ENCODE assay signal across 11 cellular contexts in the genomic region with DNA sequence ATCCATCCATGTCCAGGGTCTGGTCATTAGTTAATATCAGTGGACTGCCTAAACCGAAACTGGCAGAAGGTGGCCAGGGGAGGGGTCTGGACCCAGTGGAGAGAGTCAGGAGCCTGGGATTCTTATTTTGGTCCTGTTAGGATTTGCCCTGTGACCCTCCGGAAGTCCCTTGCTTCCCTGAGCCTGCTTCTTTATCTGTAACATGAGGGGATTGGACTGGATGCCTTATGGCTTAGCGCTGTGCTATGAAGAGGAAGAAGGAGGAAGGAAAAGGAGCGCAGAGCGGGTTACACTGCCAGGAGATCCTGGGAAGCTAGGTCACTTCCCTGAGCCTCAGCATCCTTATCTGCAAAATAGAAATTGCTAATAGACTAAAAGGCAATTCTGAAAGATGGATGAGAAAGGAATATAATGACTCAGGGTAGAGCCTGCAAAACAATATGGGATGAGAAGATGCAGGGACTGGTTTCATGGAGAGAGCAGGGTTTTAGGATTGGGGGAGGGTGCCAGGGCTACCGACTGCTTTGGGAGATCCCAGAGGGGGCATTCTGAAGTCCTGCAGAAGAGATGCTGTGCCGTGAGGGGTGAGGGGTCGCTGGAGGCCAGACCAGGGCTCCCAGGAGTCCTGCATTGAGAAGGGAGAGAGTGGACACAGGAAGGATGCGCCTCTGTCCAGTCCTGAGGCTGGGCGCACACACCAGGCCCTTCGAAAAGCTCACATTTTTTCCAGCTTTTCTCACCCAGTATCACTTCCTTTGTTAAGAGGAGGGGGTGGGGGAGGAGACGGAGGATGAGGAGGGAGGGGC. TPM values are rescaled to one million over a fixed set of nuclear protein-coding genes. Genes with fewer than 3 reads are reported as not detected.
DNase-seq lines count a peak whose midpoint lies in the region; ATAC-seq and TF ChIP-seq lines count a peak whose summit lies in the region.
"Had no signal": no experiment of that assay in that cellular context is flagged by ENCODE, and none has a peak within 500 bp of the region (broad histone marks: within the 10 kb centered on the region; RNA-seq: fewer than 3 reads in every experiment).

No MANE protein-coding gene starts in this region.

- TF ChIP-seq CTCF in testis (IDR thresholded peaks at IDR 0.05), result no peak

- H3K9me3 ChIP-seq in testis, result no peaks in the 10 kb centered on the region

- no peaks in the 10 kb centered on the region for H3K27me3 ChIP-seq in testis

- TF ChIP-seq POLR2A in testis (IDR thresholded peaks at IDR 0.05), result no peak

- H3K4me1 Mint-ChIP-seq in activated T-helper 1 cell treated with anti-CD3 and anti-CD28 coated beads, Interleukin-12 subunit alpha, Interleukin-12 subunit beta, Interleukin-2, Interleukin-4 antibody, amounts not matched to agents 30 ng/mL and 10 ng/mL and 1 ng/mL, durations not matched to agents 14 hours and 24 hours and 36 hours (ENCODE audit: low read depth), result peaks cover 7% of the 10 kb centered on the region

- peak; percentile 30 for DNase-seq in activated CD8-positive, alpha-beta memory T cell treated with anti-CD3 and anti-CD28 coated beads for 24 hours
- DNase-seq in activated CD8-positive, alpha-beta memory T cell treated with anti-CD3 and anti-CD28 coated beads, Interleukin-2, amount 50 U/mL, for 48 hours, result no peak
- no peak for DNase-seq in activated T-helper 1 cell treated with anti-CD3 and anti-CD28 coated beads, Interleukin-12 subunit alpha, Interleukin-12 subunit beta, Interleukin-2, Interleukin-4 antibody, amounts not matched to agents 30 ng/mL and 10 ng/mL and 1 ng/mL, durations not matched to agents 14 hours and 24 hours and 36 hours (ENCODE audit: low spot score)
- DNase-seq in left lobe of liver (ENCODE audit: low spot score) (peak; percentile 35), testis (peak; percentile 32)
- DNase-seq in stimulated activated CD4-positive, alpha-beta T cell treated with anti-CD3 and anti-CD28 coated beads, Interleukin-2, amount 100 ng/mL, for 48 hours, result no peak
- DNase-seq: activated gamma-delta T cell, COR-L47, left cardiac atrium had no signal

- H3K36me3 Mint-ChIP-seq in activated T-helper 1 cell treated with anti-CD3 and anti-CD28 coated beads, Interleukin-12 subunit alpha, Interleukin-12 subunit beta, Interleukin-2, Interleukin-4 antibody, amounts not matched to agents 30 ng/mL and 10 ng/mL and 1 ng/mL, durations not matched to agents 14 hours and 24 hours and 36 hours (ENCODE audit: low read depth), result no peaks in the 10 kb centered on the region

- H3K27me3 Mint-ChIP-seq in activated T-helper 1 cell treated with anti-CD3 and anti-CD28 coated beads, Interleukin-12 subunit alpha, Interleukin-12 subunit beta, Interleukin-2, Interleukin-4 antibody, amounts not matched to agents 30 ng/mL and 10 ng/mL and 1 ng/mL, durations not matched to agents 14 hours and 24 hours and 36 hours (ENCODE audit: insufficient read depth), result peaks cover 37% of the 10 kb centered on the region

- H3K4me3 ChIP-seq in testis, result peak overlapping the region; percentile 39 to 59

- no peaks in the 10 kb centered on the region for H3K36me3 ChIP-seq in testis (ENCODE audit: low read depth, missing control alignments)

- H3K4me3 Mint-ChIP-seq in activated T-helper 1 cell treated with anti-CD3 and anti-CD28 coated beads, Interleukin-12 subunit alpha, Interleukin-12 subunit beta, Interleukin-2, Interleukin-4 antibody, amounts not matched to agents 30 ng/mL and 10 ng/mL and 1 ng/mL, durations not matched to agents 14 hours and 24 hours and 36 hours, result peak overlapping the region; percentile 71

- H3K27ac ChIP-seq in testis, result peak overlapping the region; percentile 5 to 61

- no peaks in the 10 kb centered on the region for H3K9me3 Mint-ChIP-seq in activated T-helper 1 cell treated with anti-CD3 and anti-CD28 coated beads, Interleukin-12 subunit alpha, Interleukin-12 subunit beta, Interleukin-2, Interleukin-4 antibody, amounts not matched to agents 30 ng/mL and 10 ng/mL and 1 ng/mL, durations not matched to agents 14 hours and 24 hours and 36 hours

- intact Hi-C loops in activated T-helper 1 cell treated with anti-CD3 and anti-CD28 coated beads, Interleukin-12 subunit alpha, Interleukin-12 subunit beta, Interleukin-2, Interleukin-4 antibody, amounts not matched to agents 30 ng/mL and 10 ng/mL and 1 ng/mL, durations not matched to agents 14 hours and 24 hours and 36 hours (cut with micrococcal nuclease), result loop anchor here (10.0 kb wide), 1 partner anchor 318 kb away; no protein-coding TSS in a partner anchor
- intact Hi-C loops in testis (cut with DNase I; ENCODE audit: low total_unique reads), result no loop called here

- H3K27ac Mint-ChIP-seq in activated T-helper 1 cell treated with anti-CD3 and anti-CD28 coated beads, Interleukin-12 subunit alpha, Interleukin-12 subunit beta, Interleukin-2, Interleukin-4 antibody, amounts not matched to agents 30 ng/mL and 10 ng/mL and 1 ng/mL, durations not matched to agents 14 hours and 24 hours and 36 hours, result no peak overlapping the region

- H3K4me1 ChIP-seq in testis, result peaks cover 43% of the 10 kb centered on the region

- 15 to 22% methylated on average over 12 of the region's 12 CpGs for WGBS in testis, 2 donors

- ATAC-seq in left lobe of liver, result peak; percentile 2
- no peak for ATAC-seq in GM21528 (IDR thresholded peaks at IDR 0.05; ENCODE audit: low FRiP score, unreplicated experiment)
- no peak for ATAC-seq in HG03439 (IDR thresholded peaks at IDR 0.05; ENCODE audit: unreplicated experiment)

RNA-seq across cellular contexts. Expression of a gene that starts 0.5 kb away (rescaled TPM):
- not detected in 2 replicates for total RNA-seq in activated T-helper 1 cell treated with anti-CD3 and anti-CD28 coated beads, Interleukin-12 subunit alpha, Interleukin-12 subunit beta, Interleukin-2, Interleukin-4 antibody, amounts not matched to agents 30 ng/mL and 10 ng/mL and 1 ng/mL, durations not matched to agents 14 hours and 24 hours and 36 hours
- total RNA-seq in left lobe of liver (0.53 TPM), testis (10 to 100 TPM; 43.2 to 68.6 TPM)
- 61.9 TPM for polyA plus RNA-seq in testis (ENCODE audit: insufficient read depth, low read depth, low replicate concordance)

RNA-seq across cellular contexts. Expression of a gene that starts 41.3 kb away (rescaled TPM):
- not detected in 2 replicates for total RNA-seq in activated T-helper 1 cell treated with anti-CD3 and anti-CD28 coated beads, Interleukin-12 subunit alpha, Interleukin-12 subunit beta, Interleukin-2, Interleukin-4 antibody, amounts not matched to agents 30 ng/mL and 10 ng/mL and 1 ng/mL, durations not matched to agents 14 hours and 24 hours and 36 hours
- total RNA-seq in left lobe of liver, result not detected
- total RNA-seq in testis, result under 1 TPM; 0.25 to 0.47 TPM
- polyA plus RNA-seq in testis (ENCODE audit: insufficient read depth, low read depth, low replicate concordance), result 1.2 TPM
- total RNA-seq: left cardiac atrium had no signal

RNA-seq across cellular contexts. Expression of a gene that starts 48.6 kb away (rescaled TPM):
- not detected in 2 replicates for total RNA-seq in activated T-helper 1 cell treated with anti-CD3 and anti-CD28 coated beads, Interleukin-12 subunit alpha, Interleukin-12 subunit beta, Interleukin-2, Interleukin-4 antibody, amounts not matched to agents 30 ng/mL and 10 ng/mL and 1 ng/mL, durations not matched to agents 14 hours and 24 hours and 36 hours
- total RNA-seq in left lobe of liver (not detected), testis (under 1 TPM; 0.16 to 0.25 TPM)
- 2.9 TPM for polyA plus RNA-seq in testis (ENCODE audit: insufficient read depth, low read depth, low replicate concordance)
- total RNA-seq: left cardiac atrium had no signal

RNA-seq across cellular contexts. Expression of a gene that starts 59.4 kb away (rescaled TPM):
- not detected in 2 replicates for total RNA-seq in activated T-helper 1 cell treated with anti-CD3 and anti-CD28 coated beads, Interleukin-12 subunit alpha, Interleukin-12 subunit beta, Interleukin-2, Interleukin-4 antibody, amounts not matched to agents 30 ng/mL and 10 ng/mL and 1 ng/mL, durations not matched to agents 14 hours and 24 hours and 36 hours
- total RNA-seq in left lobe of liver (60.6 TPM), testis (1 to 10 TPM; 2.0 to 6.6 TPM)
- polyA plus RNA-seq in testis (ENCODE audit: insufficient read depth, low read depth, low replicate concordance), result 35.5 TPM

Comparison
In these comparisons a context has a peak if more than half of its experiments do, and no peak if none do; other contexts are left out.
1. DNase-seq: peak in activated CD8-positive, alpha-beta memory T cell treated with anti-CD3 and anti-CD28 coated beads for 24 hours (single experiment), left lobe of liver (single experiment) and testis (single experiment); none in activated CD8-positive, alpha-beta memory T cell treated with anti-CD3 and anti-CD28 coated beads, Interleukin-2, amount 50 U/mL, for 48 hours (single experiment), activated T-helper 1 cell treated with anti-CD3 and anti-CD28 coated beads, Interleukin-12 subunit alpha, Interleukin-12 subunit beta, Interleukin-2, Interleukin-4 antibody, amounts not matched to agents 30 ng/mL and 10 ng/mL and 1 ng/mL, durations not matched to agents 14 hours and 24 hours and 36 hours (single experiment) and stimulated activated CD4-positive, alpha-beta T cell treated with anti-CD3 and anti-CD28 coated beads, Interleukin-2, amount 100 ng/mL, for 48 hours (0 of 2).
2. RNA of a gene that starts 0.5 kb away (total RNA-seq): 43.2 to 68.6 TPM in testis; 0.53 TPM in left lobe of liver (single experiment) and not detected in activated T-helper 1 cell treated with anti-CD3 and anti-CD28 coated beads, Interleukin-12 subunit alpha, Interleukin-12 subunit beta, Interleukin-2, Interleukin-4 antibody, amounts not matched to agents 30 ng/mL and 10 ng/mL and 1 ng/mL, durations not matched to agents 14 hours and 24 hours and 36 hours; every median in the first group is over 10 times any median in the second.